ENCODE assay signal across 1 cellular context in the genomic region with DNA sequence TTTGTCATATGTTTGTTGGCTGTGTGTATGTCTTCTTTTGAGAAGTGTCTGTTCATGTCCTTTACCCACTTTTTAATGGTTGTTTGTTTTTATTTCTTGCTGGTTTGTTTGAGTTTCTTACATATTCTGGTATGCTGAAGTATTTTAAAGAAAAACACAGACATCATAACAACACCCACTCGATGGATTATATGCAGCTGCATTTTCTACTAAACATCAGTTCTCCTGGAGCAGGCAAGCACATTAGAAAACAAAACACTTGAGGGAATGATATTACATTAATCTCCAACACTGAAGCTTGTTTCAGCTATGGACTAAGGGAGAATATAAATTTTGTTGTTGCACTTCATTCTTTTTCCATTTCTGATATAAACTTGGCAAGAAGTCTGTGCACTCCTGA.
TF ChIP-seq lines count a peak whose summit lies in the region.

No MANE protein-coding gene starts in this region.

TF ChIP-seq in IMR-90, 13 proteins besides CTCF, POLR2A, EP300 and RAD21 (continued from another document):
- TF ChIP-seq, protein P1, sequence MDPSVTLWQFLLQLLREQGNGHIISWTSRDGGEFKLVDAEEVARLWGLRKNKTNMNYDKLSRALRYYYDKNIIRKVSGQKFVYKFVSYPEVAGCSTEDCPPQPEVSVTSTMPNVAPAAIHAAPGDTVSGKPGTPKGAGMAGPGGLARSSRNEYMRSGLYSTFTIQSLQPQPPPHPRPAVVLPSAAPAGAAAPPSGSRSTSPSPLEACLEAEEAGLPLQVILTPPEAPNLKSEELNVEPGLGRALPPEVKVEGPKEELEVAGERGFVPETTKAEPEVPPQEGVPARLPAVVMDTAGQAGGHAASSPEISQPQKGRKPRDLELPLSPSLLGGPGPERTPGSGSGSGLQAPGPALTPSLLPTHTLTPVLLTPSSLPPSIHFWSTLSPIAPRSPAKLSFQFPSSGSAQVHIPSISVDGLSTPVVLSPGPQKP (IDR thresholded peaks at IDR 0.05; ENCODE audit: borderline replicate concordance, low read depth, low read length), result no peak
- TF ChIP-seq NFE2L2 (IDR thresholded peaks at IDR 0.05; ENCODE audit: low read depth, low read length) (no peak), FOS (IDR thresholded peaks at IDR 0.05; ENCODE audit: low read depth, low read length) (no peak), BHLHE40 (IDR thresholded peaks at IDR 0.05; ENCODE audit: low read depth, low read length) (no peak)
- TF ChIP-seq, protein P2, sequence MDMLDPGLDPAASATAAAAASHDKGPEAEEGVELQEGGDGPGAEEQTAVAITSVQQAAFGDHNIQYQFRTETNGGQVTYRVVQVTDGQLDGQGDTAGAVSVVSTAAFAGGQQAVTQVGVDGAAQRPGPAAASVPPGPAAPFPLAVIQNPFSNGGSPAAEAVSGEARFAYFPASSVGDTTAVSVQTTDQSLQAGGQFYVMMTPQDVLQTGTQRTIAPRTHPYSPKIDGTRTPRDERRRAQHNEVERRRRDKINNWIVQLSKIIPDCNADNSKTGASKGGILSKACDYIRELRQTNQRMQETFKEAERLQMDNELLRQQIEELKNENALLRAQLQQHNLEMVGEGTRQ (IDR thresholded peaks at IDR 0.05; ENCODE audit: low read depth, low read length), result no peak
TF ChIP-seq in IMR-90: peak in this region for 0.
